Comparison of ENCODE assay signal across 21 cellular contexts in genomic region chr20:2311329-2311728, GRCh38. TPM values are rescaled to one million over a fixed set of nuclear protein-coding genes. Genes with fewer than 3 reads are reported as not detected.
DNase-seq lines count a peak whose midpoint lies in the region; ATAC-seq lines count a peak whose summit lies in the region.
"Had no signal": no experiment of that assay in that cellular context is flagged by ENCODE, and none has a peak within 500 bp of the region (broad histone marks: within the 10 kb centered on the region; RNA-seq: fewer than 3 reads in every experiment).

No MANE protein-coding gene starts in this region.

- no peak overlapping the region for H3K4me3 ChIP-seq in BLaER1 treated with 17β-estradiol and CSF1 and Interleukin-3, amounts not matched to agents 10 nM and 100 nM
- no peak overlapping the region for H3K4me3 ChIP-seq in GM23248
- H3K4me3 ChIP-seq in naive thymus-derived CD4-positive, alpha-beta T cell (ENCODE audit: low read length) = no peak overlapping the region
- H3K4me3 ChIP-seq: BLaER1 had no signal

- H3K4me3 Mint-ChIP-seq in T-helper 17 cell = no peak overlapping the region
- no peak overlapping the region for H3K4me3 Mint-ChIP-seq in naive thymus-derived CD4-positive, alpha-beta T cell
- H3K4me3 Mint-ChIP-seq: CD4-positive, alpha-beta T cell; IgD-negative memory B cell had no signal

- WGBS in GM23248 (ENCODE audit: low coverage in 1 of 2, low lambda C conversion rate in 2 of 2, missing lambda C conversion rate in 2 of 2), 2 experiments = 62% methylated on average over 3 of the region's 3 CpGs

- H3K36me3 ChIP-seq in BLaER1 treated with 17β-estradiol and CSF1 and Interleukin-3, amounts not matched to agents 10 nM and 100 nM = no peaks in the 10 kb centered on the region
- no peaks in the 10 kb centered on the region for H3K36me3 ChIP-seq in GM23248 (ENCODE audit: low read depth)
- H3K36me3 ChIP-seq in naive thymus-derived CD4-positive, alpha-beta T cell (ENCODE audit: control insufficient read depth in 2 of 3, insufficient read depth in 3 of 3, low read length in 3 of 3) = no peaks in the 10 kb centered on the region
- H3K36me3 ChIP-seq: BLaER1 had no signal

- H3K4me1 ChIP-seq in BLaER1 treated with 17β-estradiol and CSF1 and Interleukin-3, amounts not matched to agents 10 nM and 100 nM = peaks cover 0 to 99% (median 57%) of the 10 kb centered on the region in 10 experiments; a peak in 17 of 20 replicates
- peaks cover 33% of the 10 kb centered on the region for H3K4me1 ChIP-seq in GM23248 (ENCODE audit: insufficient read depth)
- H3K4me1 ChIP-seq in naive thymus-derived CD4-positive, alpha-beta T cell (ENCODE audit: control insufficient read depth in 2 of 2, insufficient read depth in 2 of 2, low read length in 2 of 2) = no peaks in the 10 kb centered on the region
- H3K4me1 ChIP-seq: BLaER1, Caco-2 had no signal

- H3K27ac Mint-ChIP-seq in T-helper 17 cell = peak overlapping the region; percentile 59
- no peak overlapping the region for H3K27ac Mint-ChIP-seq in naive thymus-derived CD4-positive, alpha-beta T cell
- H3K27ac Mint-ChIP-seq: CD4-positive, alpha-beta T cell; IgD-negative memory B cell had no signal

- H3K9me2 ChIP-seq in GM23248 (ENCODE audit: insufficient read depth) = no peaks in the 10 kb centered on the region

- H2AFZ ChIP-seq in GM23248 = no peak overlapping the region

- DNase-seq in GM23248 (peak; percentile 56), T-helper 17 cell (no peak), SHP77 (lab: John Stamatoyannopoulos, UW) (no peak), DMS53 (lab: John Stamatoyannopoulos, UW) (no peak), activated gamma-delta T cell treated with Interleukin-2 at 50 U/mL for 16 hours (no peak)
- DNase-seq in naive thymus-derived CD4-positive, alpha-beta T cell = no peak
- DNase-seq: 8988T; Caco-2; CD4-positive, alpha-beta T cell; DMS79; GDM1; GOT3; H7 had no signal

- no peaks in the 10 kb centered on the region for H3K9me3 ChIP-seq in BLaER1 treated with 17β-estradiol and CSF1 and Interleukin-3, amounts not matched to agents 10 nM and 100 nM (replicated peaks in 1 of 11)
- H3K9me3 ChIP-seq in GM23248 (ENCODE audit: low read depth) = no peaks in the 10 kb centered on the region
- H3K9me3 ChIP-seq in T-helper 17 cell (ENCODE audit: control insufficient read depth, low read length, poor library complexity, severe bottlenecking) = no peaks in the 10 kb centered on the region
- H3K9me3 ChIP-seq in naive thymus-derived CD4-positive, alpha-beta T cell (ENCODE audit: control insufficient read depth in 2 of 3, low read length in 3 of 3) = no peaks in the 10 kb centered on the region
- H3K9me3 ChIP-seq: BLaER1, Caco-2 had no signal

- H3K27me3 ChIP-seq in BLaER1 treated with 17β-estradiol and CSF1 and Interleukin-3, amounts not matched to agents 10 nM and 100 nM = no peaks in the 10 kb centered on the region
- no peaks in the 10 kb centered on the region for H3K27me3 ChIP-seq in GM23248 (replicated peaks; ENCODE audit: insufficient read depth)
- H3K27me3 ChIP-seq in naive thymus-derived CD4-positive, alpha-beta T cell (ENCODE audit: control insufficient read depth in 2 of 2, insufficient read depth in 2 of 2, low read length in 2 of 2) = no peaks in the 10 kb centered on the region
- H3K27me3 ChIP-seq: BLaER1 had no signal

- H3K36me3 Mint-ChIP-seq in T-helper 17 cell (ENCODE audit: low read depth) = no peaks in the 10 kb centered on the region
- no peaks in the 10 kb centered on the region for H3K36me3 Mint-ChIP-seq in naive thymus-derived CD4-positive, alpha-beta T cell

- H3K79me2 ChIP-seq in GM23248 (ENCODE audit: insufficient read depth) = no peaks in the 10 kb centered on the region

- peaks cover 5% of the 10 kb centered on the region for H3K4me1 Mint-ChIP-seq in T-helper 17 cell
- peaks cover 0 to 4% (median 0%) of the 10 kb centered on the region in 7 donors for H3K4me1 Mint-ChIP-seq in naive thymus-derived CD4-positive, alpha-beta T cell
- H3K4me1 Mint-ChIP-seq: IgD-negative memory B cell had no signal

- intact Hi-C loops in naive thymus-derived CD4-positive, alpha-beta T cell (cut with micrococcal nuclease) = no loop called here

- peaks cover 27% of the 10 kb centered on the region for H3F3A ChIP-seq in GM23248 (ENCODE audit: insufficient read depth)

- CTCF ChIA-PET in naive thymus-derived CD4-positive, alpha-beta T cell (lab: Charles Lee) = no interaction called here

- POLR2A ChIA-PET in naive thymus-derived CD4-positive, alpha-beta T cell (lab: Charles Lee) = no interaction called here

- in situ Hi-C loops in GM23248 (cut with MboI) = no loop called here

- H3K27me3 Mint-ChIP-seq in T-helper 17 cell = peaks cover 16% of the 10 kb centered on the region
- peaks cover 0 to 6% (median 0%) of the 10 kb centered on the region in 5 donors for H3K27me3 Mint-ChIP-seq in naive thymus-derived CD4-positive, alpha-beta T cell
- H3K27me3 Mint-ChIP-seq: CD4-positive, alpha-beta T cell; IgD-negative memory B cell had no signal

- H3K9ac ChIP-seq in BLaER1 treated with 17β-estradiol and CSF1 and Interleukin-3, amounts not matched to agents 10 nM and 100 nM = peak overlapping the region in 2 of 11 experiments; percentile 13 to 45; a peak in 3 of 22 replicates
- no peak overlapping the region for H3K9ac ChIP-seq in GM23248
- H3K9ac ChIP-seq: BLaER1 had no signal

- ATAC-seq in T-helper 17 cell (no peak), HG02840 (IDR thresholded peaks at IDR 0.05; ENCODE audit: low FRiP score, unreplicated experiment) (no peak)
- ATAC-seq in naive thymus-derived CD4-positive, alpha-beta T cell = peak; percentile 34
- ATAC-seq: HCT116, HepG2 had no signal

- peak overlapping the region in 7 of 11 experiments; percentile 5 to 79 (median 63); a peak in 13 of 22 replicates for H3K27ac ChIP-seq in BLaER1 treated with 17β-estradiol and CSF1 and Interleukin-3, amounts not matched to agents 10 nM and 100 nM
- peak overlapping the region; percentile 99 for H3K27ac ChIP-seq in GM23248
- H3K27ac ChIP-seq in naive thymus-derived CD4-positive, alpha-beta T cell (ENCODE audit: low read depth, low read length) = no peak overlapping the region
- H3K27ac ChIP-seq: BLaER1 had no signal

- no peaks in the 10 kb centered on the region for H4K20me1 ChIP-seq in BLaER1 treated with 17β-estradiol and CSF1 and Interleukin-3, amounts not matched to agents 10 nM and 100 nM
- no peaks in the 10 kb centered on the region for H4K20me1 ChIP-seq in GM23248 (ENCODE audit: insufficient read depth)
- H4K20me1 ChIP-seq: BLaER1 had no signal

- H3K9me3 Mint-ChIP-seq in naive thymus-derived CD4-positive, alpha-beta T cell = no peaks in the 10 kb centered on the region
- H3K9me3 Mint-ChIP-seq: CD4-positive, alpha-beta T cell; IgD-negative memory B cell had no signal

- peak overlapping the region; percentile 2 to 81 (median 65); a peak in 19 of 22 replicates for H3K4me2 ChIP-seq in BLaER1 treated with 17β-estradiol and CSF1 and Interleukin-3, amounts not matched to agents 10 nM and 100 nM
- no peak overlapping the region for H3K4me2 ChIP-seq in GM23248 (ENCODE audit: unreplicated experiment)
- H3K4me2 ChIP-seq: BLaER1 had no signal

RNA-seq across cellular contexts. Expression of gene TGM3, which starts 15.5 kb away (rescaled TPM):
- total RNA-seq in GM23248 (2014; rRNA removed; shearing (Covaris generic)) = 0.11 TPM in 1 of 2 replicates, not detected in the other
- polyA plus RNA-seq in GM23248 (2016; fragmentation: Nextera tagmentation; extraction: Ambion mirVana) = 0.14 and 0.25 TPM in 2 replicates
- not detected for total RNA-seq in T-helper 17 cell
- total RNA-seq in naive thymus-derived CD4-positive, alpha-beta T cell = not detected
- not detected for polyA plus RNA-seq in naive thymus-derived CD4-positive, alpha-beta T cell
- total RNA-seq: CD4-positive, alpha-beta T cell; Daoy; HepG2 had no signal
- polyA plus RNA-seq: AG04450, HepG2, IgD-negative memory B cell had no signal
